Comparison of ENCODE assay signal across 1 cellular context in the genomic region with DNA sequence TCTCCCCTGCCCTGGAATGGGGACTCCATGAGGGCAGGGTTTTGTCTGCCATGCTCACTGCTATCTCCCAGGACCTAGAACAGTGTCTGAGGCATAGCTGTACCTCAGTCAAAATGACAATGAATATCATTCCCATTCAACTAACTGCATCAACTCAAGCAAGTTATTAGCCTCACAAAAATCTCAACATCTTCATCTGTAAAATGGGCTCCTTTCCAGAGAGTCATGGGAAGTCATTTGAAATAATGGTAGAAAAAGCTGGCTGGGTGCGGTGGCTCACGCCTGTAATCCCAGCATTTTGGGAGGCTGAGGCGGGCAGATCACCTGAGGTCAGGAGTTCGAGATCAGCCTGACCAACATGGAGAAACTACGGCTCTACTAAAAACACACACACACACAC.
TF ChIP-seq lines count a peak whose summit lies in the region.

No MANE protein-coding gene starts in this region.

TF ChIP-seq in HEK293T, 16 proteins besides CTCF, POLR2A, EP300 and RAD21 (continued from another document):
- no peak for TF ChIP-seq CTBP1 (IDR thresholded peaks at IDR 0.05; ENCODE audit: borderline replicate concordance)
- TF ChIP-seq LEF1 (IDR thresholded peaks at IDR 0.05; ENCODE audit: borderline replicate concordance), result no peak
